In genomic region chr4:8218371-8219050, GRCh38 we compare ENCODE assay signal across 1 cellular context.
A peak's percentile ranks its signal among the peaks of the same experiment; 100 is the strongest.
TF ChIP-seq lines count a peak whose summit lies in the region.

No MANE protein-coding gene starts in this region.

TF ChIP-seq in K562, 482 proteins besides CTCF, POLR2A, EP300 and RAD21:
- TF ChIP-seq HMBOX1 (IDR thresholded peaks at IDR 0.05) (no peak), GABPA (tag; conservative IDR thresholded peaks at IDR 0.05; ENCODE audit: low read depth) (0 out of 2 replicates have a peak, but pooled peaks have one; percentile 36), CREM (IDR thresholded peaks at IDR 0.05; ENCODE audit: low read depth) (peak; percentile 28; the same call in 1 of the 2 replicates), BCL6 (CRISPR knock-in tag; IDR thresholded peaks at IDR 0.05) (no peak), ESRRA (IDR thresholded peaks at IDR 0.05; ENCODE audit: borderline replicate concordance, low read depth) (peak; percentile 24; the same call in 1 of the 2 replicates), ATF1 (CRISPR knock-in tag; IDR thresholded peaks at IDR 0.05) (no peak), ATF1 (tag; IDR thresholded peaks at IDR 0.05) (0 out of 2 replicates have a peak, but pooled peaks have one; percentile 21), GTF2F1 (IDR thresholded peaks at IDR 0.05; ENCODE audit: low read depth, low read length) (no peak), ZBTB49 (CRISPR knock-in tag; IDR thresholded peaks at IDR 0.05; ENCODE audit: borderline replicate concordance) (no peak), YY1 (IDR thresholded peaks at IDR 0.05; ENCODE audit: borderline replicate concordance in 1 of 3, control insufficient read depth in 1 of 3, extremely low read depth in 1 of 3, insufficient read depth in 3 of 3, insufficient read length in 1 of 3, insufficient replicate concordance in 2 of 3, low read depth in 1 of 3, low read length in 2 of 3) (no peak), SRSF1 (IDR thresholded peaks at IDR 0.05; ENCODE audit: low read depth, low read length) (no peak), ZNF232 (CRISPR knock-in tag; IDR thresholded peaks at IDR 0.05) (no peak)
